In genomic region chr1:225426395-225427248, GRCh38 we compare ENCODE assay signal across 1 cellular context.
TF ChIP-seq lines count a peak whose summit lies in the region.

No MANE protein-coding gene starts in this region.

TF ChIP-seq in HepG2, 621 proteins besides CTCF, POLR2A, EP300 and RAD21 (continued from another document and continues in another):
- TF ChIP-seq REPIN1 (CRISPR knock-in tag; IDR thresholded peaks at IDR 0.05; ENCODE audit: borderline replicate concordance, low read depth) (no peak), TFDP2 (CRISPR knock-in tag; IDR thresholded peaks at IDR 0.05) (no peak), BHLHE40 (IDR thresholded peaks at IDR 0.05; ENCODE audit: low read length) (no peak), CC2D1A (CRISPR knock-in tag; IDR thresholded peaks at IDR 0.05) (no peak), MBNL3 (CRISPR knock-in tag; conservative IDR thresholded peaks at IDR 0.05) (no peak), ZNF281 (CRISPR knock-in tag; IDR thresholded peaks at IDR 0.05; ENCODE audit: borderline replicate concordance) (no peak), HOMEZ (CRISPR knock-in tag; IDR thresholded peaks at IDR 0.05; ENCODE audit: low read depth) (no peak), NFE2L2 (IDR thresholded peaks at IDR 0.05; ENCODE audit: low read length) (no peak), RNF219 (CRISPR knock-in tag; IDR thresholded peaks at IDR 0.05) (no peak), ZNF639 (CRISPR knock-in tag; conservative IDR thresholded peaks at IDR 0.05) (no peak), ZMYM4 (CRISPR knock-in tag; IDR thresholded peaks at IDR 0.05) (no peak), IRX3 (CRISPR knock-in tag; IDR thresholded peaks at IDR 0.05; ENCODE audit: borderline replicate concordance, low read depth) (no peak), PATZ1 (CRISPR knock-in tag; IDR thresholded peaks at IDR 0.05) (no peak; the same call in 1 of the 2 replicates), CAMTA2 (CRISPR knock-in tag; IDR thresholded peaks at IDR 0.05; ENCODE audit: borderline replicate concordance) (no peak), SKI (IDR thresholded peaks at IDR 0.05; ENCODE audit: partially characterized antibody) (no peak), HMGXB3 (CRISPR knock-in tag; IDR thresholded peaks at IDR 0.05; ENCODE audit: borderline replicate concordance) (no peak), SAFB2 (CRISPR knock-in tag; IDR thresholded peaks at IDR 0.05; ENCODE audit: borderline replicate concordance, low read depth) (no peak), TGIF2 (CRISPR knock-in tag; IDR thresholded peaks at IDR 0.05) (no peak), ZBTB8A (CRISPR knock-in tag; IDR thresholded peaks at IDR 0.05; ENCODE audit: borderline replicate concordance, low read depth) (no peak), GATA4 (IDR thresholded peaks at IDR 0.05; ENCODE audit: borderline replicate concordance, low read depth) (no peak), ZNF335 (CRISPR knock-in tag; IDR thresholded peaks at IDR 0.05) (no peak), ZNF572 (CRISPR knock-in tag; IDR thresholded peaks at IDR 0.05) (peak; percentile 67; the same call in 1 of the 2 replicates), ARNTL (CRISPR knock-in tag; IDR thresholded peaks at IDR 0.05) (no peak), SP5 (CRISPR knock-in tag; IDR thresholded peaks at IDR 0.05; ENCODE audit: borderline replicate concordance, low read depth) (no peak), ZNF12 (CRISPR knock-in tag; IDR thresholded peaks at IDR 0.05) (no peak), ZNF891 (CRISPR knock-in tag; IDR thresholded peaks at IDR 0.05) (no peak), NCOR1 (IDR thresholded peaks at IDR 0.05; ENCODE audit: borderline replicate concordance, low read length) (no peak), NCOA5 (CRISPR knock-in tag; IDR thresholded peaks at IDR 0.05) (no peak), AKAP8 (CRISPR knock-in tag; IDR thresholded peaks at IDR 0.05) (no peak), ZNF546 (CRISPR knock-in tag; conservative IDR thresholded peaks at IDR 0.05) (no peak), TBP (CRISPR knock-in tag; IDR thresholded peaks at IDR 0.05) (no peak), ZC3H4 (CRISPR knock-in tag; IDR thresholded peaks at IDR 0.05; ENCODE audit: borderline replicate concordance) (no peak), HNF1B (CRISPR knock-in tag; IDR thresholded peaks at IDR 0.05) (no peak), ZNF484 (CRISPR knock-in tag; IDR thresholded peaks at IDR 0.05; ENCODE audit: borderline replicate concordance, low read depth) (no peak), DMTF1 (CRISPR knock-in tag; IDR thresholded peaks at IDR 0.05) (no peak), ZSCAN25 (CRISPR knock-in tag; IDR thresholded peaks at IDR 0.05) (0 out of 2 replicates have a peak, but pooled peaks have one; percentile 44), ZBTB20 (CRISPR knock-in tag; IDR thresholded peaks at IDR 0.05; ENCODE audit: borderline replicate concordance, low read depth) (0 out of 2 replicates have a peak, but pooled peaks have one; percentile 25), ZNF577 (CRISPR knock-in tag; IDR thresholded peaks at IDR 0.05; ENCODE audit: borderline replicate concordance, low read depth) (no peak), ZNF775 (CRISPR knock-in tag; IDR thresholded peaks at IDR 0.05; ENCODE audit: borderline replicate concordance) (no peak), SMARCE1 (IDR thresholded peaks at IDR 0.05; ENCODE audit: borderline replicate concordance) (no peak), ARNT2 (CRISPR knock-in tag; IDR thresholded peaks at IDR 0.05; ENCODE audit: low read depth) (no peak), ZNF337 (CRISPR knock-in tag; IDR thresholded peaks at IDR 0.05; ENCODE audit: borderline replicate concordance, low read depth) (no peak), HOXA9 (CRISPR knock-in tag; IDR thresholded peaks at IDR 0.05; ENCODE audit: borderline replicate concordance) (no peak), HNRNPUL1 (IDR thresholded peaks at IDR 0.05; ENCODE audit: low read depth, low read length) (no peak)
